In the genomic region with DNA sequence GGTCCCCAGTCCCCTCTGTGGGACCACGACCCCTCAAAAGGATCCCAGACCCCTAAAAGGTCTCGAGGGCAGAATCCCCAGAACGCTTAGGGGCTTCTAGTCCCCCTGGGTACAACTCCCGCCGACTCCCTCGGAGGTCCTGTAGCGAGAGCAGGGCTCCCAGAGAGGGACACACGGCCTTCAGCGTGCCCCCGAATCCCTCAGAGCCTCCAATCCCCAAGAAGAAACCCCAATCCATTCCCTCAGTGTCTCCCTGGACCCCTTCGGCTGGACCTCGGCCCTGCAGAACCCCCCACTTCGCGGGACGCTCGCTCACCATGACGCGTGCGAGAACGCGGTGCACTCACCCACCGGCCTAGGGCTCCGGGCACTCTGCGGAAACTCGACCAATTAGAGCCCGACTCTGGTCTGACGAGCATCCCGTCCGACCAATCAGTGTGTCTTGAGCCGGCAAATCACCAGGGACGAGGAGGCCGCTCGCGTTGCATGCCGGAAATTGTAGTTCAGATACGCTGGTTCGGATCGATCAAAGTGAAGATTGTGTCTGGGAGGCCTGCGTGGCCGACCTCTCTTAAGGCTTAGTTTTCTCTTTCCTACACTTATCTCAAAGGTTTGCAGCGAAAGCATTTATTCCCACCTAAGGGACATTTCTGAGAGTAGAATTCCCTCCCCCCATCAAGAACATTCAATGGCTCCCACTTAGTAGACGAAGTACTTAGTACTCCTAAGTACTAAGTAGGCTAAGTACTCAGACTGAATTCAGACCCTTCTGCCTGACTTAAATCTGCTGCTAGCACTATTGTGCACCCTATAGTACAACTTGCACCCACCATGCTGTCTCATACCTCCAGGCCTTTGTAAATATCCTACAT, we compare ENCODE assay signal across 1 cellular context.
TF ChIP-seq lines count a peak whose summit lies in the region.

A gene (minus strand): TSS at position 369 of the 872 bp plus-strand sequence. CDS start 50 bp downstream, at position 319.

TF ChIP-seq in HepG2, 621 proteins besides CTCF, POLR2A, EP300 and RAD21 (continued from another document and continues in another):
- TF ChIP-seq, protein P1, sequence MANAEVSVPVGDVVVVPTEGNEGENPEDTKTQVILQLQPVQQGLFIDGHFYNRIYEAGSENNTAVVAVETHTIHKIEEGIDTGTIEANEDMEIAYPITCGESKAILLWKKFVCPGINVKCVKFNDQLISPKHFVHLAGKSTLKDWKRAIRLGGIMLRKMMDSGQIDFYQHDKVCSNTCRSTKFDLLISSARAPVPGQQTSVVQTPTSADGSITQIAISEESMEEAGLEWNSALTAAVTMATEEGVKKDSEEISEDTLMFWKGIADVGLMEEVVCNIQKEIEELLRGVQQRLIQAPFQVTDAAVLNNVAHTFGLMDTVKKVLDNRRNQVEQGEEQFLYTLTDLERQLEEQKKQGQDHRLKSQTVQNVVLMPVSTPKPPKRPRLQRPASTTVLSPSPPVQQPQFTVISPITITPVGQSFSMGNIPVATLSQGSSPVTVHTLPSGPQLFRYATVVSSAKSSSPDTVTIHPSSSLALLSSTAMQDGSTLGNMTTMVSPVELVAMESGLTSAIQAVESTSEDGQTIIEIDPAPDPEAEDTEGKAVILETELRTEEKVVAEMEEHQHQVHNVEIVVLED (CRISPR knock-in tag; IDR thresholded peaks at IDR 0.05; ENCODE audit: borderline replicate concordance): peak; percentile 78; the same call in 1 of the 2 replicates
- TF ChIP-seq ZBTB8A (CRISPR knock-in tag; IDR thresholded peaks at IDR 0.05; ENCODE audit: borderline replicate concordance, low read depth): no peak
- TF ChIP-seq, protein P2, sequence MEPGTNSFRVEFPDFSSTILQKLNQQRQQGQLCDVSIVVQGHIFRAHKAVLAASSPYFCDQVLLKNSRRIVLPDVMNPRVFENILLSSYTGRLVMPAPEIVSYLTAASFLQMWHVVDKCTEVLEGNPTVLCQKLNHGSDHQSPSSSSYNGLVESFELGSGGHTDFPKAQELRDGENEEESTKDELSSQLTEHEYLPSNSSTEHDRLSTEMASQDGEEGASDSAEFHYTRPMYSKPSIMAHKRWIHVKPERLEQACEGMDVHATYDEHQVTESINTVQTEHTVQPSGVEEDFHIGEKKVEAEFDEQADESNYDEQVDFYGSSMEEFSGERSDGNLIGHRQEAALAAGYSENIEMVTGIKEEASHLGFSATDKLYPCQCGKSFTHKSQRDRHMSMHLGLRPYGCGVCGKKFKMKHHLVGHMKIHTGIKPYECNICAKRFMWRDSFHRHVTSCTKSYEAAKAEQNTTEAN (CRISPR knock-in tag; conservative IDR thresholded peaks at IDR 0.05): 0 out of 2 replicates have a peak, but pooled peaks have one; percentile 49
- TF ChIP-seq, protein P3, sequence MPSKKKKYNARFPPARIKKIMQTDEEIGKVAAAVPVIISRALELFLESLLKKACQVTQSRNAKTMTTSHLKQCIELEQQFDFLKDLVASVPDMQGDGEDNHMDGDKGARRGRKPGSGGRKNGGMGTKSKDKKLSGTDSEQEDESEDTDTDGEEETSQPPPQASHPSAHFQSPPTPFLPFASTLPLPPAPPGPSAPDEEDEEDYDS (CRISPR knock-in tag; IDR thresholded peaks at IDR 0.05): peak; percentile 42; the same call in 1 of the 2 replicates
- peak; percentile 51 for TF ChIP-seq ASH2L (IDR thresholded peaks at IDR 0.05; ENCODE audit: insufficient read length, low read depth, low read length)
- 0 out of 2 replicates have a peak, but pooled peaks have one; percentile 63 for TF ChIP-seq ZNF776 (CRISPR knock-in tag; IDR thresholded peaks at IDR 0.05)
- 0 out of 2 replicates have a peak, but pooled peaks have one; percentile 25 for TF ChIP-seq REPIN1 (CRISPR knock-in tag; IDR thresholded peaks at IDR 0.05; ENCODE audit: borderline replicate concordance, low read depth)
- TF ChIP-seq NR2F2 (IDR thresholded peaks at IDR 0.05; ENCODE audit: borderline replicate concordance, low read depth): no peak; the same call in 1 of the 2 replicates
- TF ChIP-seq PCBP1 (IDR thresholded peaks at IDR 0.05; ENCODE audit: borderline replicate concordance, low read depth, low read length): peak; percentile 84; the same call in 1 of the 2 replicates
- peak; percentile 88 for TF ChIP-seq CREM (IDR thresholded peaks at IDR 0.05)
- TF ChIP-seq CREM (CRISPR knock-in tag; IDR thresholded peaks at IDR 0.05): no peak; the same call in 1 of the 2 replicates
- TF ChIP-seq ZFY (CRISPR knock-in tag; IDR thresholded peaks at IDR 0.05): peak; percentile 92
- TF ChIP-seq, protein P4, sequence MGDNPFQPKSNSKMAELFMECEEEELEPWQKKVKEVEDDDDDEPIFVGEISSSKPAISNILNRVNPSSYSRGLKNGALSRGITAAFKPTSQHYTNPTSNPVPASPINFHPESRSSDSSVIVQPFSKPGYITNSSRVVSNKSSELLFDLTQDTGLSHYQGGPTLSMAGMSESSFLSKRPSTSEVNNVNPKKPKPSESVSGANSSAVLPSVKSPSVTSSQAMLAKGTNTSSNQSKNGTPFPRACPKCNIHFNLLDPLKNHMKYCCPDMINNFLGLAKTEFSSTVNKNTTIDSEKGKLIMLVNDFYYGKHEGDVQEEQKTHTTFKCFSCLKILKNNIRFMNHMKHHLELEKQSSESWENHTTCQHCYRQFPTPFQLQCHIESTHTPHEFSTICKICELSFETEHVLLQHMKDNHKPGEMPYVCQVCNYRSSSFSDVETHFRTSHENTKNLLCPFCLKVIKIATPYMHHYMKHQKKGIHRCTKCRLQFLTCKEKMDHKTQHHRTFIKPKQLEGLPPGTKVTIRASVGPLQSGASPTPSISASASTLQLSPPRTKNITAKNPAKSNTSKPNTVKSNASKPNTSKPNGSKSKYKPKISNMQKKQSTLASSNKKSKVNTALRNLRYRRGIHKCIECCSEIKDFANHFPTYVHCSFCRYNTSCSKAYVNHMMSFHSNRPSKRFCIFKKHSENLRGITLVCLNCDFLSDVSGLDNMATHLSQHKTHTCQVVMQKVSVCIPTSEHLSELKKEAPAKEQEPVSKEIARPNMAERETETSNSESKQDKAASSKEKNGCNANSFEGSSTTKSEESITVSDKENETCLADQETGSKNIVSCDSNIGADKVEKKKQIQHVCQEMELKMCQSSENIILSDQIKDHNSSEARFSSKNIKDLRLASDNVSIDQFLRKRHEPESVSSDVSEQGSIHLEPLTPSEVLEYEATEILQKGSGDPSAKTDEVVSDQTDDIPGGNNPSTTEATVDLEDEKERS (CRISPR knock-in tag; IDR thresholded peaks at IDR 0.05): no peak; the same call in 1 of the 2 replicates
- TF ChIP-seq KDM2A (CRISPR knock-in tag; IDR thresholded peaks at IDR 0.05; ENCODE audit: borderline replicate concordance, low read depth): peak; percentile 72
- TF ChIP-seq MEF2D (CRISPR knock-in tag; IDR thresholded peaks at IDR 0.05): no peak; the same call in none of the 2 replicates
- TF ChIP-seq ZNF567 (CRISPR knock-in tag; IDR thresholded peaks at IDR 0.05; ENCODE audit: borderline replicate concordance): peak; percentile 75; the same call in 1 of the 2 replicates
- TF ChIP-seq HNRNPK (IDR thresholded peaks at IDR 0.05; ENCODE audit: low read depth, low read length, poor library complexity, severe bottlenecking): peak; percentile 20
- TF ChIP-seq NFKB2 (CRISPR knock-in tag; IDR thresholded peaks at IDR 0.05; ENCODE audit: borderline replicate concordance): peak; percentile 81; the same call in 1 of the 2 replicates
- TF ChIP-seq ZNF263 (CRISPR knock-in tag; IDR thresholded peaks at IDR 0.05): 0 out of 2 replicates have a peak, but pooled peaks have one; percentile 44
- TF ChIP-seq, protein P5, sequence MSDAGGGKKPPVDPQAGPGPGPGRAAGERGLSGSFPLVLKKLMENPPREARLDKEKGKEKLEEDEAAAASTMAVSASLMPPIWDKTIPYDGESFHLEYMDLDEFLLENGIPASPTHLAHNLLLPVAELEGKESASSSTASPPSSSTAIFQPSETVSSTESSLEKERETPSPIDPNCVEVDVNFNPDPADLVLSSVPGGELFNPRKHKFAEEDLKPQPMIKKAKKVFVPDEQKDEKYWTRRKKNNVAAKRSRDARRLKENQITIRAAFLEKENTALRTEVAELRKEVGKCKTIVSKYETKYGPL (CRISPR knock-in tag; IDR thresholded peaks at IDR 0.05): peak; percentile 42; the same call in 1 of the 2 replicates
- TF ChIP-seq ZNF790 (CRISPR knock-in tag; IDR thresholded peaks at IDR 0.05; ENCODE audit: borderline replicate concordance): no peak
- TF ChIP-seq, protein P6, sequence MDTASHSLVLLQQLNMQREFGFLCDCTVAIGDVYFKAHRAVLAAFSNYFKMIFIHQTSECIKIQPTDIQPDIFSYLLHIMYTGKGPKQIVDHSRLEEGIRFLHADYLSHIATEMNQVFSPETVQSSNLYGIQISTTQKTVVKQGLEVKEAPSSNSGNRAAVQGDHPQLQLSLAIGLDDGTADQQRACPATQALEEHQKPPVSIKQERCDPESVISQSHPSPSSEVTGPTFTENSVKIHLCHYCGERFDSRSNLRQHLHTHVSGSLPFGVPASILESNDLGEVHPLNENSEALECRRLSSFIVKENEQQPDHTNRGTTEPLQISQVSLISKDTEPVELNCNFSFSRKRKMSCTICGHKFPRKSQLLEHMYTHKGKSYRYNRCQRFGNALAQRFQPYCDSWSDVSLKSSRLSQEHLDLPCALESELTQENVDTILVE (CRISPR knock-in tag; IDR thresholded peaks at IDR 0.05): peak; percentile 42; the same call in 1 of the 2 replicates
- TF ChIP-seq, protein P7, sequence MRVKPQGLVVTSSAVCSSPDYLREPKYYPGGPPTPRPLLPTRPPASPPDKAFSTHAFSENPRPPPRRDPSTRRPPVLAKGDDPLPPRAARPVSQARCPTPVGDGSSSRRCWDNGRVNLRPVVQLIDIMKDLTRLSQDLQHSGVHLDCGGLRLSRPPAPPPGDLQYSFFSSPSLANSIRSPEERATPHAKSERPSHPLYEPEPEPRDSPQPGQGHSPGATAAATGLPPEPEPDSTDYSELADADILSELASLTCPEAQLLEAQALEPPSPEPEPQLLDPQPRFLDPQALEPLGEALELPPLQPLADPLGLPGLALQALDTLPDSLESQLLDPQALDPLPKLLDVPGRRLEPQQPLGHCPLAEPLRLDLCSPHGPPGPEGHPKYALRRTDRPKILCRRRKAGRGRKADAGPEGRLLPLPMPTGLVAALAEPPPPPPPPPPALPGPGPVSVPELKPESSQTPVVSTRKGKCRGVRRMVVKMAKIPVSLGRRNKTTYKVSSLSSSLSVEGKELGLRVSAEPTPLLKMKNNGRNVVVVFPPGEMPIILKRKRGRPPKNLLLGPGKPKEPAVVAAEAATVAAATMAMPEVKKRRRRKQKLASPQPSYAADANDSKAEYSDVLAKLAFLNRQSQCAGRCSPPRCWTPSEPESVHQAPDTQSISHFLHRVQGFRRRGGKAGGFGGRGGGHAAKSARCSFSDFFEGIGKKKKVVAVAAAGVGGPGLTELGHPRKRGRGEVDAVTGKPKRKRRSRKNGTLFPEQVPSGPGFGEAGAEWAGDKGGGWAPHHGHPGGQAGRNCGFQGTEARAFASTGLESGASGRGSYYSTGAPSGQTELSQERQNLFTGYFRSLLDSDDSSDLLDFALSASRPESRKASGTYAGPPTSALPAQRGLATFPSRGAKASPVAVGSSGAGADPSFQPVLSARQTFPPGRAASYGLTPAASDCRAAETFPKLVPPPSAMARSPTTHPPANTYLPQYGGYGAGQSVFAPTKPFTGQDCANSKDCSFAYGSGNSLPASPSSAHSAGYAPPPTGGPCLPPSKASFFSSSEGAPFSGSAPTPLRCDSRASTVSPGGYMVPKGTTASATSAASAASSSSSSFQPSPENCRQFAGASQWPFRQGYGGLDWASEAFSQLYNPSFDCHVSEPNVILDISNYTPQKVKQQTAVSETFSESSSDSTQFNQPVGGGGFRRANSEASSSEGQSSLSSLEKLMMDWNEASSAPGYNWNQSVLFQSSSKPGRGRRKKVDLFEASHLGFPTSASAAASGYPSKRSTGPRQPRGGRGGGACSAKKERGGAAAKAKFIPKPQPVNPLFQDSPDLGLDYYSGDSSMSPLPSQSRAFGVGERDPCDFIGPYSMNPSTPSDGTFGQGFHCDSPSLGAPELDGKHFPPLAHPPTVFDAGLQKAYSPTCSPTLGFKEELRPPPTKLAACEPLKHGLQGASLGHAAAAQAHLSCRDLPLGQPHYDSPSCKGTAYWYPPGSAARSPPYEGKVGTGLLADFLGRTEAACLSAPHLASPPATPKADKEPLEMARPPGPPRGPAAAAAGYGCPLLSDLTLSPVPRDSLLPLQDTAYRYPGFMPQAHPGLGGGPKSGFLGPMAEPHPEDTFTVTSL (CRISPR knock-in tag; IDR thresholded peaks at IDR 0.05; ENCODE audit: borderline replicate concordance): no peak
- peak; percentile 96 for TF ChIP-seq ONECUT2 (CRISPR knock-in tag; IDR thresholded peaks at IDR 0.05)
- no peak for TF ChIP-seq EEA1 (CRISPR knock-in tag; IDR thresholded peaks at IDR 0.05; ENCODE audit: borderline replicate concordance)
- TF ChIP-seq PAWR (CRISPR knock-in tag; IDR thresholded peaks at IDR 0.05; ENCODE audit: borderline replicate concordance): no peak
- TF ChIP-seq DNMT3B (CRISPR knock-in tag; conservative IDR thresholded peaks at IDR 0.05): no peak; the same call in 1 of the 2 replicates
- peak; percentile 78; the same call in 1 of the 2 replicates for TF ChIP-seq KDM5B (CRISPR knock-in tag; IDR thresholded peaks at IDR 0.05; ENCODE audit: borderline replicate concordance)
- TF ChIP-seq ELF1 (CRISPR knock-in tag; IDR thresholded peaks at IDR 0.05): peak; percentile 56; the same call in 1 of the 2 replicates
- peak; percentile 62; the same call in 1 of the 2 replicates for TF ChIP-seq ZSCAN31 (CRISPR knock-in tag; IDR thresholded peaks at IDR 0.05; ENCODE audit: low read depth)
- TF ChIP-seq HIVEP1 (CRISPR knock-in tag; IDR thresholded peaks at IDR 0.05): no peak
- TF ChIP-seq ZFP82 (CRISPR knock-in tag; IDR thresholded peaks at IDR 0.05; ENCODE audit: borderline replicate concordance): no peak
- peak; percentile 71 for TF ChIP-seq IRF2 (CRISPR knock-in tag; IDR thresholded peaks at IDR 0.05)
- no peak for TF ChIP-seq ZNF703 (CRISPR knock-in tag; IDR thresholded peaks at IDR 0.05; ENCODE audit: borderline replicate concordance)
- peak; percentile 57; the same call in 1 of the 2 replicates for TF ChIP-seq KLF6 (CRISPR knock-in tag; IDR thresholded peaks at IDR 0.05)
- no peak for TF ChIP-seq SNAI1 (CRISPR knock-in tag; IDR thresholded peaks at IDR 0.05; ENCODE audit: borderline replicate concordance)
- TF ChIP-seq ARNT2 (CRISPR knock-in tag; IDR thresholded peaks at IDR 0.05; ENCODE audit: low read depth): peak; percentile 65
- 0 out of 2 replicates have a peak, but pooled peaks have one; percentile 31 for TF ChIP-seq CBFB (CRISPR knock-in tag; IDR thresholded peaks at IDR 0.05)
- TF ChIP-seq, protein P8, sequence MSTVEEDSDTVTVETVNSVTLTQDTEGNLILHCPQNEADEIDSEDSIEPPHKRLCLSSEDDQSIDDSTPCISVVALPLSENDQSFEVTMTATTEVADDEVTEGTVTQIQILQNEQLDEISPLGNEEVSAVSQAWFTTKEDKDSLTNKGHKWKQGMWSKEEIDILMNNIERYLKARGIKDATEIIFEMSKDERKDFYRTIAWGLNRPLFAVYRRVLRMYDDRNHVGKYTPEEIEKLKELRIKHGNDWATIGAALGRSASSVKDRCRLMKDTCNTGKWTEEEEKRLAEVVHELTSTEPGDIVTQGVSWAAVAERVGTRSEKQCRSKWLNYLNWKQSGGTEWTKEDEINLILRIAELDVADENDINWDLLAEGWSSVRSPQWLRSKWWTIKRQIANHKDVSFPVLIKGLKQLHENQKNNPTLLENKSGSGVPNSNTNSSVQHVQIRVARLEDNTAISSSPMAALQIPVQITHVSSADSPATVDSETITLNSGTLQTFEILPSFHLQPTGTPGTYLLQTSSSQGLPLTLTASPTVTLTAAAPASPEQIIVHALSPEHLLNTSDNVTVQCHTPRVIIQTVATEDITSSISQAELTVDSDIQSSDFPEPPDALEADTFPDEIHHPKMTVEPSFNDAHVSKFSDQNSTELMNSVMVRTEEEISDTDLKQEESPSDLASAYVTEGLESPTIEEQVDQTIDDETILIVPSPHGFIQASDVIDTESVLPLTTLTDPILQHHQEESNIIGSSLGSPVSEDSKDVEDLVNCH (CRISPR knock-in tag; IDR thresholded peaks at IDR 0.05): no peak
- TF ChIP-seq EZH2 (conservative IDR thresholded peaks at IDR 0.05; ENCODE audit: low read depth, low read length): no peak
